In genomic region chr6:126873791-126874190, GRCh38 we compare ENCODE assay signal across 29 cellular contexts.
"Had no signal": no experiment of that assay in that cellular context is flagged by ENCODE, and none has a peak within 500 bp of the region (broad histone marks: within the 10 kb centered on the region; RNA-seq: fewer than 3 reads in every experiment).

No MANE protein-coding gene starts in this region.

- H3K79me2 ChIP-seq: parathyroid adenoma had no signal

- H3K4me1 ChIP-seq: neural progenitor cell, parathyroid adenoma, psoas muscle, spleen, suprapubic skin, testis, tibial artery, transverse colon, upper lobe of right lung, uterus had no signal

- H3K4me2 ChIP-seq: neural progenitor cell, smooth muscle cell had no signal

- H3K9ac ChIP-seq: neural progenitor cell, parathyroid adenoma had no signal

- H3K9me3 ChIP-seq: ovary, psoas muscle, spleen, suprapubic skin, testis, tibial artery, transverse colon, upper lobe of right lung, uterus had no signal

- H2AFZ ChIP-seq: neural progenitor cell, parathyroid adenoma had no signal

- DNase-seq: naive thymus-derived CD8-positive, alpha-beta T cell; occipital lobe; ovary; posterior cingulate gyrus; psoas muscle; right cardiac atrium; spleen; stimulated activated CD4-positive, alpha-beta T cell treated with anti-CD3 and anti-CD28 coated beads, Interleukin-12 subunit alpha, Interleukin-12 subunit beta, amount 100 ng/mL, for 4 hours; stimulated activated CD4-positive, alpha-beta T cell treated with anti-CD3 and anti-CD28 coated beads, Interleukin-1b, Interleukin-23, amount 100 ng/mL, for 48 hours; stimulated activated CD4-positive, alpha-beta T cell treated with anti-CD3 and anti-CD28 coated beads, Interleukin-4, amount 100 ng/mL, for 1 hour; stimulated activated CD4-positive, alpha-beta T cell treated with anti-CD3 and anti-CD28 coated beads, Interleukin-4, amount 100 ng/mL, for 4 hours; stimulated activated CD8-positive, alpha-beta memory T cell treated with anti-CD3 and anti-CD28 coated beads, Interleukin-4, amount 100 ng/mL, for 48 hours; stimulated activated naive CD4-positive, alpha-beta T cell; stimulated activated naive CD8-positive, alpha-beta T cell treated with anti-CD3 and anti-CD28 coated beads, Interleukin-15, amount 100 ng/mL, for 72 hours; stimulated activated naive CD8-positive, alpha-beta T cell treated with anti-CD3 and anti-CD28 coated beads, Interleukin-15, Interleukin-2, amounts not matched to agents 100 U/mL and 50 U/mL, for 24 hours; substantia nigra; testis; tibial artery; transverse colon; upper lobe of right lung; uterus had no signal

- H3K27me3 ChIP-seq: neural progenitor cell, ovary, spleen, suprapubic skin, testis, tibial artery, transverse colon, upper lobe of right lung, uterus had no signal

- H3K27ac ChIP-seq: neural progenitor cell, ovary, parathyroid adenoma, psoas muscle, skin epidermis, spleen, suprapubic skin, testis, tibial artery, transverse colon, upper lobe of right lung, uterus had no signal

- ATAC-seq: naive thymus-derived CD8-positive, alpha-beta T cell; natural killer cell treated with Interleukin-12 subunit alpha and Interleukin-12 subunit beta and Interleukin-15 and Interleukin-18, amount 100 ng/mL, for 72 hours; psoas muscle; right cardiac atrium; sciatic nerve; stimulated activated memory B cell treated with anti-CD40 and anti-IgM and Interleukin-4, amounts not matched to agents 10 μg/mL and 1 μg/mL and 100 μg/mL, for 72 hours; stimulated activated naive CD8-positive, alpha-beta T cell treated with anti-CD3 and anti-CD28 coated beads, Interleukin-15, amount 100 ng/mL, for 72 hours; stimulated activated naive CD8-positive, alpha-beta T cell treated with anti-CD3 and anti-CD28 coated beads, Interleukin-15, Interleukin-2, amounts not matched to agents 100 U/mL and 50 U/mL, for 24 hours; upper lobe of right lung had no signal

- H3K36me3 ChIP-seq: neural progenitor cell, ovary, spleen, suprapubic skin, tibial artery, transverse colon, upper lobe of right lung, uterus had no signal

- H3K4me3 ChIP-seq: neural progenitor cell, ovary, psoas muscle, skin epidermis, smooth muscle cell, spleen, suprapubic skin, testis, tibial artery, transverse colon, upper lobe of right lung, uterus had no signal
